8 cellular contexts compared by ENCODE assay signal in the genomic region with DNA sequence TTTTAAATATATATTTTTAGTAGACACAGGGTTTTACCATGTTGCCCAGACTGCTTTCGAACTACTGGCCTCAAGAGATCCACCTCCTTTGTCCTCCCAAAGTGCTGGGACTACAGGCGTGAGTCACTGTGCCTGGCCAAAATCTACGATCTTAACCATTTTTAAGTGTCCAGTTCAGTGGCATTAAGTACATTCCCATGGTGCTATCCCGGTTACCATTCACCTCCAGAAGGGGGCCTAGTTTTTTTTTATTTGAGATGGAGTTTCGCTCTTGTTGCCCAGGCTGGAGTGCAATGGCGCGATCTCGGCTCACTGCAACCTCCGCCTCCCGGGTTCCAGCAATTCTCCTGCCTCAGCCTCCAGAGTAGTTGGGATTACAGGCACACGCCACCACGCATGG. TPM values are rescaled to one million over a fixed set of nuclear protein-coding genes. Genes with fewer than 3 reads are reported as not detected.
DNase-seq lines count a peak whose midpoint lies in the region; ATAC-seq and TF ChIP-seq lines count a peak whose summit lies in the region.
"Not testable (repeated sequence)": the region's sequence is repeated elsewhere in the genome, so short reads cannot be mapped to it uniquely, and the experiment has no call there.
"Had no signal": no experiment of that assay in that cellular context is flagged by ENCODE, and none has a peak within 500 bp of the region (broad histone marks: within the 10 kb centered on the region; RNA-seq: fewer than 3 reads in every experiment).

No MANE protein-coding gene starts in this region.

- POLR2A ChIA-PET in CD8-positive, alpha-beta T cell (lab: Charles Lee) = interaction anchor here (1.1 kb wide), 1 partner anchor 62 kb away, joined by 3 read pairs; no protein-coding TSS in a partner anchor

- H3K9me3 ChIP-seq in CD8-positive, alpha-beta T cell (ENCODE audit: low read length); neural progenitor cell (ENCODE audit: low read depth): not testable (repeated sequence)

- not testable (repeated sequence) for ATAC-seq in CD8-positive, alpha-beta T cell

- H2AFZ ChIP-seq in neural progenitor cell (replicated peaks) = not testable (repeated sequence)

- H3K27ac Mint-ChIP-seq in CD8-positive, alpha-beta T cell = peak overlapping the region; percentile 32
- not testable (repeated sequence) for H3K27ac Mint-ChIP-seq in HFFc6, neural progenitor cell

- not testable (repeated sequence) for TF ChIP-seq CTCF in CD8-positive, alpha-beta T cell (IDR thresholded peaks at IDR 0.05)
- TF ChIP-seq CTCF in GM12873 (IDR thresholded peaks at IDR 0.05; ENCODE audit: insufficient read depth, low read depth, low read length, missing control alignments) (peak; percentile 6), HFFc6 (IDR thresholded peaks at IDR 0.05) (peak; percentile 47), astrocyte of the spinal cord (IDR thresholded peaks at IDR 0.05; ENCODE audit: low read depth, low read length) (peak; percentile 10), fibroblast of mammary gland (conservative IDR thresholded peaks at IDR 0.05; ENCODE audit: control insufficient read depth, insufficient read depth, low read depth, low read length) (peak; percentile 10), neural progenitor cell (IDR thresholded peaks at IDR 0.05) (peak; percentile 21)

- not testable (repeated sequence) for H3K4me3 ChIP-seq in CD8-positive, alpha-beta T cell (ENCODE audit: low read depth, low read length); astrocyte of the spinal cord (ENCODE audit: low read depth, low read length); fibroblast of mammary gland (ENCODE audit: control insufficient read depth, low read depth, low read length); neural progenitor cell

- H3K36me3 Mint-ChIP-seq in CD8-positive, alpha-beta T cell = peaks cover 54% of the 10 kb centered on the region
- not testable (repeated sequence) for H3K36me3 Mint-ChIP-seq in HFFc6 (ENCODE audit: low read depth); neural progenitor cell

- not testable (repeated sequence) for H3K27me3 Mint-ChIP-seq in CD8-positive, alpha-beta T cell (ENCODE audit: low read depth); HFFc6 (ENCODE audit: insufficient read depth); neural progenitor cell (ENCODE audit: insufficient read depth, low read depth)

- not testable (repeated sequence) for H3K4me3 Mint-ChIP-seq in CD8-positive, alpha-beta T cell; HFFc6; neural progenitor cell

- H3K9ac ChIP-seq in neural progenitor cell = not testable (repeated sequence)

- not testable (repeated sequence) for H3K27ac ChIP-seq in CD8-positive, alpha-beta T cell (ENCODE audit: low read depth, low read length); neural progenitor cell

- DNase-seq in CD8-positive, alpha-beta T cell; HFFc6; astrocyte of the spinal cord (ENCODE audit: low read depth, low spot score); fibroblast of mammary gland (ENCODE audit: low read depth); neural progenitor cell (ENCODE audit: low spot score): not testable (repeated sequence)
- peak; percentile 1 for DNase-seq in RPMI8226

- peaks cover 34% of the 10 kb centered on the region for H3K4me1 Mint-ChIP-seq in CD8-positive, alpha-beta T cell (ENCODE audit: low read depth)
- peaks cover 14% of the 10 kb centered on the region for H3K4me1 Mint-ChIP-seq in HFFc6 (ENCODE audit: low read depth)
- not testable (repeated sequence) for H3K4me1 Mint-ChIP-seq in neural progenitor cell

- peaks cover 26% of the 10 kb centered on the region for H3K4me1 ChIP-seq in CD8-positive, alpha-beta T cell (ENCODE audit: insufficient read depth, low read length)
- H3K4me1 ChIP-seq in neural progenitor cell = not testable (repeated sequence)

- H3K36me3 ChIP-seq in CD8-positive, alpha-beta T cell (ENCODE audit: insufficient read depth, low read length) = peaks cover 20% of the 10 kb centered on the region
- not testable (repeated sequence) for H3K36me3 ChIP-seq in neural progenitor cell

- peaks cover 12% of the 10 kb centered on the region for H3F3A ChIP-seq in neural progenitor cell (ENCODE audit: low read depth)

- CTCF ChIA-PET in CD8-positive, alpha-beta T cell (lab: Charles Lee) = interaction anchor here (0.6 to 1.4 kb wide), 5 partner anchors 38 to 154 kb away, joined by 3 to 5 read pairs (median 4); a partner anchor contains a TSS

- intact Hi-C loops in CD8-positive, alpha-beta T cell (cut with DNase I, micrococcal nuclease) = not testable (repeated sequence)

- H3K79me2 ChIP-seq in neural progenitor cell (ENCODE audit: low read depth) = not testable (repeated sequence)

- H3K9me3 Mint-ChIP-seq in CD8-positive, alpha-beta T cell; HFFc6; neural progenitor cell: not testable (repeated sequence)

- in situ Hi-C loops in astrocyte of the spinal cord (cut with HindIII; ENCODE audit: low sequenced_read_pairs) = not testable (repeated sequence)

- not testable (repeated sequence) for H4K20me1 ChIP-seq in neural progenitor cell (ENCODE audit: low read depth)

- not testable (repeated sequence) for H3K27me3 ChIP-seq in CD8-positive, alpha-beta T cell (ENCODE audit: insufficient read depth, low read length)
- peaks cover 23% of the 10 kb centered on the region for H3K27me3 ChIP-seq in neural progenitor cell

- not testable (repeated sequence) for H3K4me2 ChIP-seq in neural progenitor cell

RNA-seq across cellular contexts. Expression of a gene that starts 3.6 kb away (rescaled TPM):
- total RNA-seq in CD8-positive, alpha-beta T cell = 10 to 100 TPM; 25.4 to 25.7 TPM
- 1 to 10 TPM; 4.7 to 6.1 (median 5.1) TPM for total RNA-seq in HFFc6 (2021; fragmentation: NEBNext Ultra II Directional; extraction: Animal tissue kit (Norgen Biotek cat#: 25700))
- total RNA-seq in neural progenitor cell (ENCODE audit: low replicate concordance) = 1.2 and 3.3 TPM in 2 replicates

RNA-seq across cellular contexts. Expression of a gene that starts 7.2 kb away (rescaled TPM):
- total RNA-seq in CD8-positive, alpha-beta T cell = not detected
- not detected for total RNA-seq in HFFc6 (2021; fragmentation: NEBNext Ultra II Directional; extraction: Animal tissue kit (Norgen Biotek cat#: 25700))
- total RNA-seq in neural progenitor cell (ENCODE audit: low replicate concordance) = not detected in 2 replicates
- total RNA-seq: H4 had no signal

RNA-seq across cellular contexts. Expression of a gene that starts 26.7 kb away (rescaled TPM):
- not detected for total RNA-seq in CD8-positive, alpha-beta T cell
- 1 to 10 TPM; 1.2 to 4.0 (median 2.8) TPM for total RNA-seq in HFFc6 (2021; fragmentation: NEBNext Ultra II Directional; extraction: Animal tissue kit (Norgen Biotek cat#: 25700))
- 4.0 TPM in 1 of 2 replicates, not detected in the other for total RNA-seq in neural progenitor cell (ENCODE audit: low replicate concordance)

RNA-seq across cellular contexts. Expression of a gene that starts 29.0 kb away (rescaled TPM):
- 10 to 100 TPM; 11.2 to 13.0 TPM for total RNA-seq in CD8-positive, alpha-beta T cell
- 10 to 100 TPM; 11.6 to 13.0 (median 12.2) TPM for total RNA-seq in HFFc6 (2021; fragmentation: NEBNext Ultra II Directional; extraction: Animal tissue kit (Norgen Biotek cat#: 25700))
- total RNA-seq in neural progenitor cell (ENCODE audit: low replicate concordance) = 1.0 and 3.3 TPM in 2 replicates

RNA-seq across cellular contexts. Expression of a gene that starts 37.4 kb away (rescaled TPM):
- total RNA-seq in CD8-positive, alpha-beta T cell = under 1 TPM; 0.25 to 0.41 TPM
- total RNA-seq in HFFc6 (2021; fragmentation: NEBNext Ultra II Directional; extraction: Animal tissue kit (Norgen Biotek cat#: 25700)) = 1 to 10 TPM in 2 of 6 experiments, under 1 TPM in 4; 0.62 to 1.2 (median 0.88) TPM
- 0.68 TPM in 1 of 2 replicates, not detected in the other for total RNA-seq in neural progenitor cell (ENCODE audit: low replicate concordance)
